8 cellular contexts compared by ENCODE assay signal in the genomic region with DNA sequence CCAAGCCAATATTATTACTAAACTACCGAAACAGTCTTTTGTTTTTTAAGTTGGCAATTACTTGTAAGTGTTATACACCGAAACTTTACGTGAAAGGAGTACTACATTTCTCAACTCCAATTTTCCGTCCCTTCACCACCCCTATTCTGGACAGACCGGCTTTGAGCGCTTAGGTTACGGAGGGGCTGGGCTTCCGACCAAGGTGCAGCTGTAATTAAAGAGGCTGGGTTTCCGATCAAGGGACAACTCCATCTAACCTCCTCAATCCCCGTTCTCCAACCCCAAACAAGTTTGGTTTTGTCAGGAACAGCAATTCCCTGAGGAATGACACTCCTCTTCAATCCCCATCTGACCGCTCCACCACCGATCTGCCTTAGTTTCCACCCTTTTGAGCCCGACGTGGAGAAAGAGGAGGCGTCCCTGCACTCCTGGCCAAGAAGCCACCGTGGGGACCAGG. TPM values are rescaled to one million over a fixed set of nuclear protein-coding genes. Genes with fewer than 3 reads are reported as not detected.
DNase-seq lines count a peak whose midpoint lies in the region; ATAC-seq and TF ChIP-seq lines count a peak whose summit lies in the region.

No MANE protein-coding gene starts in this region.

- TF ChIP-seq POLR2A in stomach (IDR thresholded peaks at IDR 0.05), result no peak

- TF ChIP-seq CTCF in chondrocyte (IDR thresholded peaks at IDR 0.05) (no peak), lower lobe of right lung (IDR thresholded peaks at IDR 0.05) (no peak), stomach (IDR thresholded peaks at IDR 0.05) (no peak)

- H3K27ac ChIP-seq in lower lobe of right lung (peak overlapping the region; percentile 95), stomach (peak overlapping the region; percentile 96 to 99 (median 98))

- in situ Hi-C loops in ACHN (cut with HindIII; ENCODE audit: low pct_ligation_motif_present, low pct_unique_long_range_greater_than_20kb, low sequenced_read_pairs), result no loop called here

- H3K4me3 Mint-ChIP-seq in chondrocyte (ENCODE audit: unreplicated experiment), result peak overlapping the region; percentile 98

- H3K4me3 ChIP-seq in lower lobe of right lung (peak overlapping the region; percentile 96), stomach (peak overlapping the region; percentile 77 to 100 (median 92))

- WGBS in stomach, 5 donors, result 0 to 1% (median 0%) methylated on average over 15 to 16 of the region's 16 CpGs

- H3K27me3 Mint-ChIP-seq in chondrocyte (ENCODE audit: low read depth), result no peaks in the 10 kb centered on the region

- H3K36me3 ChIP-seq in lower lobe of right lung (peaks cover 21% of the 10 kb centered on the region), stomach (peaks cover 0 to 16% (median 11%) of the 10 kb centered on the region in 4 donors)

- no peak for TF ChIP-seq EP300 in stomach (IDR thresholded peaks at IDR 0.05)

- ATAC-seq in GM21515 (IDR thresholded peaks at IDR 0.05; ENCODE audit: unreplicated experiment), result peak; percentile 23
- ATAC-seq in lower lobe of right lung, result peak; percentile 46 to 72

- peaks cover 9% of the 10 kb centered on the region for H3K36me3 Mint-ChIP-seq in chondrocyte (ENCODE audit: low read depth)

- H3K4me1 ChIP-seq in lower lobe of right lung, result peaks cover 54% of the 10 kb centered on the region
- H3K4me1 ChIP-seq in stomach, result peaks cover 37 to 62% (median 48%) of the 10 kb centered on the region in 4 donors

- peak overlapping the region; percentile 96 for H3K27ac Mint-ChIP-seq in chondrocyte (ENCODE audit: unreplicated experiment)

- no peaks in the 10 kb centered on the region for H3K9me3 Mint-ChIP-seq in chondrocyte (ENCODE audit: low read depth)

- peaks cover 44% of the 10 kb centered on the region for H3K4me1 Mint-ChIP-seq in chondrocyte (ENCODE audit: low read depth)

- no peaks in the 10 kb centered on the region for H3K9me3 ChIP-seq in lower lobe of right lung
- H3K9me3 ChIP-seq in stomach, result no peaks in the 10 kb centered on the region

- DNase-seq in ACHN (peak; percentile 39), RPMI7951 (ENCODE audit: low read depth) (peak; percentile 20), chondrocyte (ENCODE audit: low spot score) (no peak), lower lobe of right lung (no peak), stomach (peak; percentile 60), MV-4-11 (lab: John Stamatoyannopoulos, UW) (no peak), DMS153 (lab: John Stamatoyannopoulos, UW) (no peak)

- H3K27me3 ChIP-seq in lower lobe of right lung (ENCODE audit: low read depth), result no peaks in the 10 kb centered on the region
- no peaks in the 10 kb centered on the region for H3K27me3 ChIP-seq in stomach

- intact Hi-C loops in lower lobe of right lung (cut with DNase I) (no loop called here), stomach (cut with DNase I; ENCODE audit: low total_unique reads) (no loop called here)

RNA-seq across cellular contexts. Expression of a gene that starts 0.6 kb away (rescaled TPM):
- 21.3 and 21.6 TPM in 2 replicates for total RNA-seq in RPMI7951 (2014; rRNA removed; shearing (Covaris generic))
- total RNA-seq in chondrocyte (22.3 to 33.9 TPM (median 22.8 TPM) in 3 replicates), lower lobe of right lung (37.7 TPM), stomach (100 to 1,000 TPM in 1 of 5 donors, 10 to 100 TPM in 4; 45.6 to 143 (median 58.3) TPM)
- 10 to 100 TPM; 11.9 to 13.9 (median 13.8) TPM for polyA plus RNA-seq in stomach

Comparison
In these comparisons a context has a peak if more than half of its experiments do, and no peak if none do; other contexts are left out.
1. DNase-seq: peak in ACHN (single experiment), RPMI7951 (single experiment) and stomach (single experiment); none in chondrocyte (single experiment), lower lobe of right lung (single experiment), MV-4-11 (single experiment) and DMS153 (single experiment).